In genomic region chr22:37198290-37199102, GRCh38 we compare ENCODE assay signal across 8 cellular contexts. TPM values are rescaled to one million over a fixed set of nuclear protein-coding genes. Genes with fewer than 3 reads are reported as not detected.
DNase-seq lines count a peak whose midpoint lies in the region; ATAC-seq and TF ChIP-seq lines count a peak whose summit lies in the region.

No MANE protein-coding gene starts in this region.

- CTCF ChIA-PET in HEK293 (lab: Yijun Ruan, JAX) = interaction anchor here (0.5 to 3.2 kb wide), 42 partner anchors 9 to 1185 kb away, joined by 3 to 38 read pairs (median 6); partner anchors contain the start of genes IFT27 and KCTD17
- CTCF ChIA-PET in activated CD4-positive, alpha-beta memory T cell treated with anti-CD3 and anti-CD28 coated beads, Interleukin-2, amount 10 ng/mL, durations not matched to agents 7 days and 5 days (lab: Charles Lee) = interaction anchor here (0.5 to 4.1 kb wide), 45 partner anchors 9 to 346 kb away, joined by 3 to 60 read pairs (median 6); partner anchors contain the start of genes C1QTNF6, IL2RB, RAC2 and SSTR3

- 0 out of 2 replicates have a peak, but pooled peaks cover 6% of the 10 kb centered on the region for H3K4me1 ChIP-seq in HEK293 (ENCODE audit: control insufficient read depth, insufficient read depth, low read length)
- peaks cover 0 to 57% (median 29%) of the 10 kb centered on the region in 4 donors for H3K4me1 ChIP-seq in right lobe of liver

- POLR2A ChIA-PET in HEK293 (lab: Yijun Ruan, JAX) = interaction anchor here (1.0 to 2.5 kb wide), 8 partner anchors 10 to 463 kb away, joined by 3 to 10 read pairs (median 4); partner anchors contain the start of genes C1QTNF6, GGA1, MPST and TST
- POLR2A ChIA-PET in activated CD4-positive, alpha-beta memory T cell treated with anti-CD3 and anti-CD28 coated beads, Interleukin-2, amount 10 ng/mL, durations not matched to agents 7 days and 5 days (lab: Charles Lee) = interaction anchor here (0.8 to 5.2 kb wide), 20 partner anchors 12 to 180 kb away, joined by 3 to 61 read pairs (median 8); partner anchors contain the start of genes IL2RB, KCTD17, RAC2 and TST

- peak; percentile 13; the same call in 1 of the 2 replicates for TF ChIP-seq CTCF in HEK293 (tag by site-specific recombination; IDR thresholded peaks at IDR 0.05)
- TF ChIP-seq CTCF in dorsolateral prefrontal cortex (IDR thresholded peaks at IDR 0.05 in 54 of 56, conservative IDR thresholded peaks at IDR 0.05 in 2 of 56; ENCODE audit: low read depth in 1 of 56, partially characterized antibody in 56 of 56) = peak; percentile 70 to 97 (median 92)
- TF ChIP-seq CTCF in right lobe of liver (IDR thresholded peaks at IDR 0.05) = peak; percentile 69 to 96 (median 93)

- H3K27ac Mint-ChIP-seq in activated CD4-positive, alpha-beta memory T cell treated with anti-CD3 and anti-CD28 coated beads, Interleukin-2, amount 10 ng/mL, durations not matched to agents 7 days and 5 days = peak overlapping the region; percentile 92

- no peak for TF ChIP-seq POLR2A in right lobe of liver (IDR thresholded peaks at IDR 0.05)

- no peaks in the 10 kb centered on the region for H3K27me3 ChIP-seq in dorsolateral prefrontal cortex
- no peaks in the 10 kb centered on the region for H3K27me3 ChIP-seq in right lobe of liver

- H3K4me3 Mint-ChIP-seq in activated CD4-positive, alpha-beta memory T cell treated with anti-CD3 and anti-CD28 coated beads, Interleukin-2, amount 10 ng/mL, durations not matched to agents 7 days and 5 days = peak overlapping the region; percentile 83

- H3K9me3 Mint-ChIP-seq in activated CD4-positive, alpha-beta memory T cell treated with anti-CD3 and anti-CD28 coated beads, Interleukin-2, amount 10 ng/mL, durations not matched to agents 7 days and 5 days = no peaks in the 10 kb centered on the region

- 6% methylated on average over 14 of the region's 51 CpGs for WGBS in right lobe of liver (ENCODE audit: insufficient coverage, low coverage, low lambda C conversion rate, missing lambda C conversion rate)

- ATAC-seq in right lobe of liver (peak; percentile 55 to 63 (median 58)), HG02763 (IDR thresholded peaks at IDR 0.05; ENCODE audit: unreplicated experiment) (no peak)

- peak; percentile 89 for DNase-seq in D341Med (ENCODE audit: low spot score)
- DNase-seq in NCI-H460 (ENCODE audit: extremely low read depth, low read depth) = peak; percentile 58
- DNase-seq in activated CD4-positive, alpha-beta memory T cell treated with anti-CD3 and anti-CD28 coated beads, Interleukin-2, amount 10 ng/mL, durations not matched to agents 7 days and 5 days = peak; percentile 91
- peak; percentile 71 to 87 (median 84) for DNase-seq in dorsolateral prefrontal cortex
- peak; percentile 89 for DNase-seq in right lobe of liver
- peak; percentile 95 for DNase-seq in stimulated activated CD4-positive, alpha-beta T cell treated with anti-CD3 and anti-CD28 coated beads, Interleukin-4, amount 100 ng/mL, for 1 hour

- peaks cover 43% of the 10 kb centered on the region for H3K4me1 Mint-ChIP-seq in activated CD4-positive, alpha-beta memory T cell treated with anti-CD3 and anti-CD28 coated beads, Interleukin-2, amount 10 ng/mL, durations not matched to agents 7 days and 5 days

- H3K27ac ChIP-seq in HEK293 (ENCODE audit: extremely low read depth, low read depth, low read length) = peak overlapping the region; percentile 92
- H3K27ac ChIP-seq in dorsolateral prefrontal cortex = peak overlapping the region; percentile 84 to 99 (median 96)
- H3K27ac ChIP-seq in right lobe of liver = peak overlapping the region; percentile 80 to 96 (median 85)

- no peaks in the 10 kb centered on the region for H3K36me3 Mint-ChIP-seq in activated CD4-positive, alpha-beta memory T cell treated with anti-CD3 and anti-CD28 coated beads, Interleukin-2, amount 10 ng/mL, durations not matched to agents 7 days and 5 days (ENCODE audit: low read depth)

- H3K36me3 ChIP-seq in HEK293 (ENCODE audit: control insufficient read depth in 2 of 2, insufficient read depth in 1 of 2, low read length in 2 of 2) = no peaks in the 10 kb centered on the region
- H3K36me3 ChIP-seq in right lobe of liver = no peaks in the 10 kb centered on the region

- H3K4me3 ChIP-seq in HEK293 (ENCODE audit: low read depth, low read length) = peak overlapping the region; percentile 48
- H3K4me3 ChIP-seq in dorsolateral prefrontal cortex = peak overlapping the region; percentile 47 to 90 (median 77)
- peak overlapping the region; percentile 44 to 76 (median 63) for H3K4me3 ChIP-seq in right lobe of liver

- H3K9me3 ChIP-seq in HEK293 (ENCODE audit: control insufficient read depth, insufficient read depth, low read depth, low read length) (no peaks in the 10 kb centered on the region), right lobe of liver (no peaks in the 10 kb centered on the region)

- no peaks in the 10 kb centered on the region for H3K27me3 Mint-ChIP-seq in activated CD4-positive, alpha-beta memory T cell treated with anti-CD3 and anti-CD28 coated beads, Interleukin-2, amount 10 ng/mL, durations not matched to agents 7 days and 5 days

- intact Hi-C loops in dorsolateral prefrontal cortex (cut with DNase I) (loop anchor here (1.0 to 10.0 kb wide), 5 partner anchors 32 to 421 kb away; partner anchors contain the start of genes IFT27 (in 1 of the 2), MPST (in 1 of the 2) and TST (in 1 of the 2)), right lobe of liver (cut with DNase I) (no loop called here)

TF ChIP-seq in HEK293, 187 proteins besides CTCF, POLR2A, EP300 and RAD21 (continues in another document):
- TF ChIP-seq ZNF548 (tag by site-specific recombination; IDR thresholded peaks at IDR 0.05) (no peak), ZNF184 (tag by site-specific recombination; IDR thresholded peaks at IDR 0.05) (no peak), TRIM28 (IDR thresholded peaks at IDR 0.05; ENCODE audit: borderline replicate concordance, low read length) (no peak), ZNF2 (tag by site-specific recombination; IDR thresholded peaks at IDR 0.05) (no peak), ZNF510 (tag by site-specific recombination; IDR thresholded peaks at IDR 0.05; ENCODE audit: insufficient replicate concordance) (no peak), ZFP37 (tag by site-specific recombination; IDR thresholded peaks at IDR 0.05) (no peak), ZNF366 (tag by site-specific recombination; conservative IDR thresholded peaks at IDR 0.05) (0 out of 2 replicates have a peak, but pooled peaks have one; percentile 7), GLIS2 (tag by site-specific recombination; IDR thresholded peaks at IDR 0.05) (peak; percentile 71), ZNF624 (tag by site-specific recombination; IDR thresholded peaks at IDR 0.05) (no peak), ZNF157 (tag by site-specific recombination; IDR thresholded peaks at IDR 0.05) (no peak), ZBTB44 (tag by site-specific recombination; IDR thresholded peaks at IDR 0.05) (no peak), MYNN (tag by site-specific recombination; IDR thresholded peaks at IDR 0.05; ENCODE audit: borderline replicate concordance) (no peak)

RNA-seq across cellular contexts. Expression of gene C1QTNF6, which starts 10.4 kb away (rescaled TPM):
- total RNA-seq in NCI-H460 (2014; rRNA removed; shearing (Covaris generic)) = 2.7 and 2.9 TPM in 2 replicates
- polyA plus RNA-seq in NCI-H460 (2014; cell fraction: nucleus; rRNA removed) = 6.4 and 7.6 TPM in 2 replicates
- 10 to 100 TPM; 10.2 to 10.3 TPM for total RNA-seq in activated CD4-positive, alpha-beta memory T cell treated with anti-CD3 and anti-CD28 coated beads, Interleukin-2, amount 10 ng/mL, durations not matched to agents 7 days and 5 days
- total RNA-seq in dorsolateral prefrontal cortex (10 to 100 TPM in 15 of 120 experiments, 1 to 10 TPM in 105; 2.4 to 17.3 (median 5.8) TPM), right lobe of liver (10 to 100 TPM in 2 of 6 experiments, 1 to 10 TPM in 4; 3.3 to 12.6 (median 6.3) TPM)

RNA-seq across cellular contexts. Expression of gene SSTR3, which starts 13.8 kb away (rescaled TPM):
- not detected in 2 replicates for total RNA-seq in NCI-H460 (2014; rRNA removed; shearing (Covaris generic))
- not detected in 2 replicates for polyA plus RNA-seq in NCI-H460 (2014; cell fraction: nucleus; rRNA removed)
- total RNA-seq in activated CD4-positive, alpha-beta memory T cell treated with anti-CD3 and anti-CD28 coated beads, Interleukin-2, amount 10 ng/mL, durations not matched to agents 7 days and 5 days = 1 to 10 TPM; 3.4 to 3.9 TPM
- total RNA-seq in dorsolateral prefrontal cortex (10 to 100 TPM in 104 of 120 experiments, 1 to 10 TPM in 16; 2.8 to 26.3 (median 13.6) TPM), right lobe of liver (not detected)

RNA-seq across cellular contexts. Expression of gene RAC2, which starts 45.6 kb away (rescaled TPM):
- 0.98 and 1.3 TPM in 2 replicates for total RNA-seq in NCI-H460 (2014; rRNA removed; shearing (Covaris generic))
- polyA plus RNA-seq in NCI-H460 (2014; cell fraction: nucleus; rRNA removed) = 0.31 TPM in 1 of 2 replicates, not detected in the other
- total RNA-seq in activated CD4-positive, alpha-beta memory T cell treated with anti-CD3 and anti-CD28 coated beads, Interleukin-2, amount 10 ng/mL, durations not matched to agents 7 days and 5 days = 1,000 to 10,000 TPM in 1 of 2 experiments, 100 to 1,000 TPM in 1; 984 to 1,005 TPM
- 10 to 100 TPM in 7 of 120 experiments, 1 to 10 TPM in 113; 1.2 to 18.5 (median 4.7) TPM for total RNA-seq in dorsolateral prefrontal cortex
- 10 to 100 TPM in 1 of 6 experiments, 1 to 10 TPM in 5; 3.4 to 12.9 (median 6.5) TPM for total RNA-seq in right lobe of liver

RNA-seq across cellular contexts. Expression of gene IL2RB, which starts 48.8 kb away (rescaled TPM):
- not detected in 2 replicates for total RNA-seq in NCI-H460 (2014; rRNA removed; shearing (Covaris generic))
- not detected in 2 replicates for polyA plus RNA-seq in NCI-H460 (2014; cell fraction: nucleus; rRNA removed)
- 100 to 1,000 TPM; 320 to 323 TPM for total RNA-seq in activated CD4-positive, alpha-beta memory T cell treated with anti-CD3 and anti-CD28 coated beads, Interleukin-2, amount 10 ng/mL, durations not matched to agents 7 days and 5 days
- total RNA-seq in dorsolateral prefrontal cortex (1 to 10 TPM in 7 of 120 experiments, under 1 TPM in 58, not detected in 55; 0.10 to 1.6 (median 0.37) TPM), right lobe of liver (1 to 10 TPM; 1.2 to 8.6 (median 2.0) TPM)

Comparison
In these comparisons a context has a peak if more than half of its experiments do, and no peak if none do; other contexts are left out.
1. CTCF ChIP-seq: peak in every context shown above with its lines; median percentile 93 in right lobe of liver; 92 in dorsolateral prefrontal cortex; 13 in HEK293.
2. RNA of gene RAC2, which starts 45.6 kb away (total RNA-seq): 984 to 1,005 TPM in activated CD4-positive, alpha-beta memory T cell treated with anti-CD3 and anti-CD28 coated beads, Interleukin-2, amount 10 ng/mL, durations not matched to agents 7 days and 5 days; 3.4 to 12.9 TPM in right lobe of liver, 1.2 to 18.5 TPM in dorsolateral prefrontal cortex and 0.98 to 1.3 TPM in NCI-H460; every median in the first group is over 10 times any median in the second.
3. intact Hi-C loops: an anchor here in dorsolateral prefrontal cortex (1.0 to 10.0 kb wide); none called in right lobe of liver.
4. Peak in every context shown above with its lines, with median percentiles within 50 percentile points of each other: DNase-seq, H3K27ac ChIP-seq and H3K4me3 ChIP-seq.